ENCODE assay signal across 8 cellular contexts in genomic region chr1:230104395-230105244, GRCh38. TPM values are rescaled to one million over a fixed set of nuclear protein-coding genes. Genes with fewer than 3 reads are reported as not detected.
DNase-seq lines count a peak whose midpoint lies in the region; ATAC-seq and TF ChIP-seq lines count a peak whose summit lies in the region.

No MANE protein-coding gene starts in this region.

- H3K27me3 ChIP-seq in HUES64 (ENCODE audit: insufficient read depth, low read length) = no peaks in the 10 kb centered on the region
- H3K27me3 ChIP-seq in upper lobe of right lung = no peaks in the 10 kb centered on the region

- H3K36me3 Mint-ChIP-seq in glutamatergic neuron (ENCODE audit: unreplicated experiment) = no peaks in the 10 kb centered on the region

- H3K36me3 ChIP-seq in HUES64 (ENCODE audit: insufficient read depth, low read length) = no peaks in the 10 kb centered on the region
- no peaks in the 10 kb centered on the region for H3K36me3 ChIP-seq in upper lobe of right lung

- TF ChIP-seq CTCF in glutamatergic neuron (IDR thresholded peaks at IDR 0.05; ENCODE audit: partially characterized antibody, unreplicated experiment) = no peak
- TF ChIP-seq CTCF in upper lobe of right lung (IDR thresholded peaks at IDR 0.05) = peak; percentile 5

- peak; percentile 39 for ATAC-seq in GM19455 (IDR thresholded peaks at IDR 0.05; ENCODE audit: unreplicated experiment)
- peak; percentile 88 for ATAC-seq in upper lobe of right lung

- peaks cover 6% of the 10 kb centered on the region for H3K27me3 Mint-ChIP-seq in glutamatergic neuron (ENCODE audit: unreplicated experiment)

- H3K9me3 Mint-ChIP-seq in glutamatergic neuron (ENCODE audit: unreplicated experiment) = no peaks in the 10 kb centered on the region

- H3K9ac ChIP-seq in HUES64 (ENCODE audit: low read depth, low read length) = no peak overlapping the region

- H3K4me3 Mint-ChIP-seq in glutamatergic neuron (ENCODE audit: unreplicated experiment) = peak overlapping the region; percentile 41

- H3K9me3 ChIP-seq in HUES64 (ENCODE audit: insufficient read depth, low read depth, low read length) = no peaks in the 10 kb centered on the region
- H3K9me3 ChIP-seq in upper lobe of right lung = no peaks in the 10 kb centered on the region

- H3K27ac ChIP-seq in HUES64 (ENCODE audit: low read depth, low read length) (peak overlapping the region; percentile 9; the same call in 1 of the 2 replicates), upper lobe of right lung (peak overlapping the region; percentile 82)

- peak; percentile 87 for DNase-seq in CD1c-positive myeloid dendritic cell (ENCODE audit: extremely low spot score)
- DNase-seq in SIG-M5 (lab: John Stamatoyannopoulos, UW) = peak; percentile 68
- peak; percentile 88 for DNase-seq in activated naive CD4-positive, alpha-beta T cell treated with anti-CD3 and anti-CD28 coated beads, Interleukin-2, amount 50 U/mL, for 16 hours
- DNase-seq in glutamatergic neuron = peak; percentile 36
- peak; percentile 99 for DNase-seq in posterior vena cava (ENCODE audit: low spot score)
- peak; percentile 97 for DNase-seq in upper lobe of right lung

- peak overlapping the region; percentile 21 for H3K27ac Mint-ChIP-seq in glutamatergic neuron (ENCODE audit: unreplicated experiment)

- intact Hi-C loops in posterior vena cava (cut with DNase I) = loop anchor here in 1 of 2 donors (10.0 kb wide), 1 partner anchor 60 kb away; no protein-coding TSS in a partner anchor
- intact Hi-C loops in upper lobe of right lung (cut with DNase I) = no loop called here

- H3K4me1 ChIP-seq in HUES64 (ENCODE audit: insufficient read depth, low read length) (peaks cover 50% of the 10 kb centered on the region), upper lobe of right lung (peaks cover 46% of the 10 kb centered on the region)

- WGBS in HUES64 = 56% methylated on average over 19 of the region's 19 CpGs

- H3K4me3 ChIP-seq in HUES64 (ENCODE audit: low read length) (no peak overlapping the region), upper lobe of right lung (peak overlapping the region; percentile 15)

- H3K4me1 Mint-ChIP-seq in glutamatergic neuron (ENCODE audit: low read depth, unreplicated experiment) = peaks cover 37% of the 10 kb centered on the region

RNA-seq across cellular contexts. Expression of gene GALNT2, which starts 37.6 kb away (rescaled TPM):
- polyA plus RNA-seq in HUES64 (2013, experiment 1 of 2) = 47.1 TPM
- 54.1 TPM for polyA plus RNA-seq in HUES64 (2013, experiment 2 of 2)
- 35.2 TPM for total RNA-seq in glutamatergic neuron (ENCODE audit: unreplicated experiment)
- 10 to 100 TPM; 72.6 to 79.6 TPM for total RNA-seq in posterior vena cava
- 55.1 TPM for total RNA-seq in upper lobe of right lung

Comparison
In these comparisons a context has a peak if more than half of its experiments do, and no peak if none do; other contexts are left out.
1. DNase-seq: peak in every context shown above with its lines; median percentile 99 in posterior vena cava; 97 in upper lobe of right lung; 88 in activated naive CD4-positive, alpha-beta T cell treated with anti-CD3 and anti-CD28 coated beads, Interleukin-2, amount 50 U/mL, for 16 hours; 87 in CD1c-positive myeloid dendritic cell; 68 in SIG-M5; 36 in glutamatergic neuron.